In genomic region chr17:34562387-34562786, GRCh38 we compare ENCODE assay signal across 10 cellular contexts. TPM values are rescaled to one million over a fixed set of nuclear protein-coding genes. Genes with fewer than 3 reads are reported as not detected.
DNase-seq lines count a peak whose midpoint lies in the region; TF ChIP-seq lines count a peak whose summit lies in the region.
"Had no signal": no experiment of that assay in that cellular context is flagged by ENCODE, and none has a peak within 500 bp of the region (broad histone marks: within the 10 kb centered on the region; RNA-seq: fewer than 3 reads in every experiment).

No MANE protein-coding gene starts in this region.

- H3K9me2 ChIP-seq in hepatocyte (replicated peaks; ENCODE audit: insufficient read depth) = no peaks in the 10 kb centered on the region

- POLR2A ChIA-PET in AG04450 (lab: Yijun Ruan, JAX) = no interaction called here

- H3K4me2 ChIP-seq in hepatocyte = no peak overlapping the region

- no peaks in the 10 kb centered on the region for H3K79me2 ChIP-seq in hepatocyte

- WGBS in hepatocyte (ENCODE audit: low lambda C conversion rate, missing lambda C conversion rate) = 71% methylated on average over 2 of the region's 2 CpGs
- 35 to 50% methylated on average over 1 to 2 of the region's 2 CpGs for WGBS in transverse colon (ENCODE audit: low coverage in 1 of 2), 2 donors

- H3K27me3 ChIP-seq in AG04450 (ENCODE audit: control insufficient read depth, insufficient read depth, low read length) (no peaks in the 10 kb centered on the region), hepatocyte (peaks cover 39% of the 10 kb centered on the region), transverse colon (peaks cover 10% of the 10 kb centered on the region)

- no peak overlapping the region for H3K27ac ChIP-seq in AG04450 (ENCODE audit: low read depth, low read length)
- H3K27ac ChIP-seq in hepatocyte = no peak overlapping the region
- no peak overlapping the region for H3K27ac ChIP-seq in transverse colon
- H3K27ac ChIP-seq: SJCRH30 had no signal

- H3K4me3 ChIP-seq in AG04450 (ENCODE audit: low read depth, low read length) (no peak overlapping the region), GM12865 (ENCODE audit: low read depth, low read length) (no peak overlapping the region), hepatocyte (no peak overlapping the region), transverse colon (no peak overlapping the region)
- H3K4me3 ChIP-seq: SJCRH30 had no signal

- no peak for TF ChIP-seq EP300 in transverse colon (IDR thresholded peaks at IDR 0.05; ENCODE audit: low read depth)

- TF ChIP-seq CTCF in AG04450 (IDR thresholded peaks at IDR 0.05; ENCODE audit: low read depth, low read length) (peak; percentile 43; the same call in 1 of the 2 replicates), GM12865 (IDR thresholded peaks at IDR 0.05; ENCODE audit: insufficient read depth, low read depth, low read length, missing control alignments) (peak; percentile 46), hepatocyte (IDR thresholded peaks at IDR 0.05; ENCODE audit: poor library complexity) (peak; percentile 26), transverse colon (IDR thresholded peaks at IDR 0.05) (peak in 1 of 5 experiments; percentile 18)

- intact Hi-C loops in transverse colon (cut with DNase I; ENCODE audit: low total_unique reads) = no loop called here

- in situ Hi-C loops in transverse colon (cut with MboI; ENCODE audit: low pct_ligation_motif_present in 1 of 4, low pct_unique_long_range_greater_than_20kb in 1 of 4, low sequenced_read_pairs in 3 of 4) = loop anchor here in 1 of 4 donors (25.0 kb wide), 1 partner anchor 100 kb away; no protein-coding TSS in a partner anchor

- DNase-seq in AG04450 (ENCODE audit: low read depth, low spot score) (no peak), GM12865 (ENCODE audit: low read depth) (peak; percentile 23), RPMI8226 (peak; percentile 38), hepatocyte (ENCODE audit: low spot score) (peak; percentile 18), NCI-H1930 (lab: John Stamatoyannopoulos, UW) (no peak), transverse colon (no peak)
- no peak for DNase-seq in stimulated activated CD4-positive, alpha-beta T cell treated with anti-CD3 and anti-CD28 coated beads, Interleukin-2, amount 100 ng/mL, for 48 hours
- DNase-seq in stimulated activated CD4-positive, alpha-beta T cell treated with anti-CD3 and anti-CD28 coated beads, Interleukin-12 subunit alpha, Interleukin-12 subunit beta, amount 100 ng/mL, for 4 hours = no peak
- DNase-seq: activated T-cell treated with anti-CD3 and anti-CD28 coated beads, Interleukin-2, amount 50 U/mL, for 1 hour had no signal

- CTCF ChIA-PET in AG04450 (lab: Charles Lee) = no interaction called here

- no peak overlapping the region for H2AFZ ChIP-seq in hepatocyte

- no peak for TF ChIP-seq POLR2A in transverse colon (IDR thresholded peaks at IDR 0.05)

- H3K4me1 ChIP-seq in hepatocyte (ENCODE audit: insufficient read depth) (no peaks in the 10 kb centered on the region), transverse colon (no peaks in the 10 kb centered on the region)
- H3K4me1 ChIP-seq: SJCRH30 had no signal

- no peaks in the 10 kb centered on the region for H3K9me3 ChIP-seq in AG04450 (ENCODE audit: control insufficient read depth, insufficient read depth, low read length)
- H3K9me3 ChIP-seq in hepatocyte (ENCODE audit: low read depth) = no peaks in the 10 kb centered on the region
- no peaks in the 10 kb centered on the region for H3K9me3 ChIP-seq in transverse colon
- H3K9me3 ChIP-seq: SJCRH30 had no signal

- H3K36me3 ChIP-seq in hepatocyte (replicated peaks; ENCODE audit: insufficient read depth, low read depth) = no peaks in the 10 kb centered on the region
- no peaks in the 10 kb centered on the region for H3K36me3 ChIP-seq in transverse colon
- H3K36me3 ChIP-seq: SJCRH30 had no signal

- H4K20me1 ChIP-seq in hepatocyte (ENCODE audit: insufficient read depth, poor library complexity, severe bottlenecking) = no peaks in the 10 kb centered on the region

RNA-seq across cellular contexts. Expression of gene TMEM132E, which starts 17.0 kb away (rescaled TPM):
- not detected in 2 replicates for polyA plus RNA-seq in AG04450 (2011; rRNA removed)
- polyA minus RNA-seq in AG04450 (2011; rRNA and poly(A)+ RNA removed) = not detected in 2 replicates
- total RNA-seq in hepatocyte = 0.27 and 0.28 TPM in 2 replicates
- polyA plus RNA-seq in hepatocyte = 0.98 and 1.2 TPM in 2 replicates
- not detected for total RNA-seq in transverse colon
- total RNA-seq: SJCRH30 had no signal

Comparison
In these comparisons a context has a peak if more than half of its experiments do, and no peak if none do; other contexts are left out.
1. DNase-seq: peak in GM12865 (single experiment), RPMI8226 (single experiment) and hepatocyte (single experiment); none in AG04450 (single experiment), NCI-H1930 (0 of 2), stimulated activated CD4-positive, alpha-beta T cell treated with anti-CD3 and anti-CD28 coated beads, Interleukin-2, amount 100 ng/mL, for 48 hours (0 of 2), transverse colon (single experiment) and stimulated activated CD4-positive, alpha-beta T cell treated with anti-CD3 and anti-CD28 coated beads, Interleukin-12 subunit alpha, Interleukin-12 subunit beta, amount 100 ng/mL, for 4 hours (single experiment).